Comparison of ENCODE assay signal across 8 cellular contexts in genomic region chr1:109482796-109483638, GRCh38. TPM values are rescaled to one million over a fixed set of nuclear protein-coding genes. Genes with fewer than 3 reads are reported as not detected.
DNase-seq lines count a peak whose midpoint lies in the region; ATAC-seq and TF ChIP-seq lines count a peak whose summit lies in the region.

No MANE protein-coding gene starts in this region.

- 15% methylated on average over 26 of the region's 27 CpGs for WGBS in smooth muscle cell (ENCODE audit: low lambda C conversion rate)

- CTCF ChIA-PET in RWPE1 (lab: Yijun Ruan, JAX) = interaction anchor here (1.6 kb wide), 1 partner anchor 11 kb away, joined by 4 read pairs; the partner anchor contains the start of gene CYB561D1

- H3K36me3 ChIP-seq in ACC112 (ENCODE audit: insufficient read depth, low read length) = no peaks in the 10 kb centered on the region
- peaks cover 10% of the 10 kb centered on the region; the same call in 1 of the 2 replicates for H3K36me3 ChIP-seq in iPS-20b (ENCODE audit: insufficient read depth, low read depth, low read length)
- no peaks in the 10 kb centered on the region for H3K36me3 ChIP-seq in smooth muscle cell (ENCODE audit: low read depth)

- in situ Hi-C loops in astrocyte of the spinal cord (cut with HindIII; ENCODE audit: low sequenced_read_pairs) = no loop called here

- H3F3A ChIP-seq in smooth muscle cell (ENCODE audit: low read depth) = no peaks in the 10 kb centered on the region

- no peak overlapping the region for H3K27ac ChIP-seq in ACC112 (ENCODE audit: low read depth, low read length)
- H3K27ac ChIP-seq in RWPE1 = peak overlapping the region; percentile 82; the same call in 1 of the 2 replicates
- no peak overlapping the region for H3K27ac ChIP-seq in iPS-20b (ENCODE audit: low read length)
- no peak overlapping the region for H3K27ac ChIP-seq in smooth muscle cell (ENCODE audit: low read depth)

- no peak overlapping the region for H3K9ac ChIP-seq in iPS-20b (ENCODE audit: low read depth, low read length)
- H3K9ac ChIP-seq in smooth muscle cell (ENCODE audit: low read depth) = no peak overlapping the region

- DNase-seq in RWPE1 (ENCODE audit: low spot score) = no peak
- no peak for DNase-seq in astrocyte of the spinal cord (ENCODE audit: low read depth, low spot score)
- DNase-seq in smooth muscle cell (lab: John Stamatoyannopoulos, UW; ENCODE audit: unreplicated experiment) = no peak
- DNase-seq in NK-92 (lab: John Stamatoyannopoulos, UW; ENCODE audit: unreplicated experiment) = no peak

- peak overlapping the region; percentile 80 for H3K4me3 ChIP-seq in ACC112 (ENCODE audit: low read depth, low read length)
- peak overlapping the region; percentile 61 for H3K4me3 ChIP-seq in astrocyte of the spinal cord (ENCODE audit: low read depth, low read length)
- H3K4me3 ChIP-seq in iPS-20b (ENCODE audit: low read length) = peak overlapping the region; percentile 97
- H3K4me3 ChIP-seq in smooth muscle cell = peak overlapping the region; percentile 73

- H3K9me3 ChIP-seq in iPS-20b (ENCODE audit: insufficient read depth, low read depth, low read length) (no peaks in the 10 kb centered on the region), smooth muscle cell (replicated peaks; ENCODE audit: low read depth) (no peaks in the 10 kb centered on the region)

- H2AFZ ChIP-seq in ACC112 (ENCODE audit: low read length, unreplicated experiment) (peak overlapping the region; percentile 87), smooth muscle cell (ENCODE audit: low read depth) (peak overlapping the region; percentile 99)

- no peaks in the 10 kb centered on the region for H3K79me2 ChIP-seq in ACC112 (ENCODE audit: control insufficient read depth, insufficient read depth, low read length, unreplicated experiment)
- no peaks in the 10 kb centered on the region for H3K79me2 ChIP-seq in smooth muscle cell (ENCODE audit: low read depth)

- POLR2A ChIA-PET in RWPE1 (lab: Yijun Ruan, JAX; ENCODE audit: low non-redundant PET) = interaction anchor here (1.0 kb wide), 1 partner anchor 66 kb away, joined by 3 read pairs; the partner anchor contains the start of gene GNAI3

- TF ChIP-seq CTCF in RWPE1 (conservative IDR thresholded peaks at IDR 0.05; ENCODE audit: low read depth) (no peak), astrocyte of the spinal cord (IDR thresholded peaks at IDR 0.05; ENCODE audit: low read depth, low read length) (no peak), smooth muscle cell (IDR thresholded peaks at IDR 0.05; ENCODE audit: borderline replicate concordance, insufficient read depth, poor library complexity, severe bottlenecking) (no peak)

- H3K4me2 ChIP-seq in smooth muscle cell = peak overlapping the region; percentile 100

- H3K4me1 ChIP-seq in ACC112 (ENCODE audit: control insufficient read depth, insufficient read depth, low read length, unreplicated experiment) (peaks cover 15% of the 10 kb centered on the region), iPS-20b (ENCODE audit: insufficient read depth, low read length) (peaks cover 8% of the 10 kb centered on the region; the same call in 1 of the 2 replicates), smooth muscle cell (ENCODE audit: low read depth) (peaks cover 8% of the 10 kb centered on the region)

- H3K27me3 ChIP-seq in ACC112 (ENCODE audit: insufficient read depth, low read length) = peaks cover 49% of the 10 kb centered on the region
- peaks cover 10% of the 10 kb centered on the region for H3K27me3 ChIP-seq in iPS-20b (ENCODE audit: insufficient read depth, low read length)
- H3K27me3 ChIP-seq in smooth muscle cell (ENCODE audit: low read depth) = peaks cover 8% of the 10 kb centered on the region

- ATAC-seq in GM18873 (IDR thresholded peaks at IDR 0.05; ENCODE audit: low FRiP score, unreplicated experiment) (peak; percentile 6), HG03103 (IDR thresholded peaks at IDR 0.05; ENCODE audit: low read depth, unreplicated experiment) (peak; percentile 22)

- H4K20me1 ChIP-seq in smooth muscle cell (ENCODE audit: low read depth) = no peaks in the 10 kb centered on the region

RNA-seq across cellular contexts. Expression of gene ATXN7L2, which starts 0.7 kb away (rescaled TPM):
- 1.9 and 2.4 TPM in 2 replicates for total RNA-seq in smooth muscle cell
- 5.7 and 6.2 TPM in 2 replicates for polyA plus RNA-seq in smooth muscle cell

RNA-seq across cellular contexts. Expression of gene CYB561D1, which starts 10.9 kb away (rescaled TPM):
- total RNA-seq in smooth muscle cell = 4.5 and 8.6 TPM in 2 replicates
- polyA plus RNA-seq in smooth muscle cell = 5.3 and 7.4 TPM in 2 replicates

RNA-seq across cellular contexts. Expression of gene SYPL2, which starts 16.7 kb away (rescaled TPM):
- 0.04 TPM in 1 of 2 replicates, not detected in the other for total RNA-seq in smooth muscle cell
- not detected in 2 replicates for polyA plus RNA-seq in smooth muscle cell

RNA-seq across cellular contexts. Expression of gene AMIGO1, which starts 26.5 kb away (rescaled TPM):
- total RNA-seq in smooth muscle cell = 0.31 and 0.99 TPM in 2 replicates
- 0.93 and 1.4 TPM in 2 replicates for polyA plus RNA-seq in smooth muscle cell

RNA-seq across cellular contexts. Expression of gene GPR61, which starts 56.7 kb away (rescaled TPM):
- total RNA-seq in smooth muscle cell = not detected in 2 replicates
- polyA plus RNA-seq in smooth muscle cell = 0.37 TPM in 1 of 2 replicates, not detected in the other
